8 cellular contexts compared by ENCODE assay signal in genomic region chr15:99476413-99477222, GRCh38.
A peak's percentile ranks its signal among the peaks of the same experiment; 100 is the strongest.
DNase-seq lines count a peak whose midpoint lies in the region; ATAC-seq, FAIRE-seq and TF ChIP-seq lines count a peak whose summit lies in the region.

No MANE protein-coding gene starts in this region.

- no peak overlapping the region for H3K4me2 ChIP-seq in parathyroid adenoma (ENCODE audit: low read length)

- peak overlapping the region; percentile 42 for H2AFZ ChIP-seq in parathyroid adenoma

- DNase-seq in AG04449 (ENCODE audit: low read depth, low spot score) (peak; percentile 94), GM19238 (ENCODE audit: insufficient read length, low spot score) (peak; percentile 58), HTR-8/SVneo (ENCODE audit: insufficient read length, low spot score) (peak; percentile 67), fibroblast of the conjunctiva (ENCODE audit: low read depth) (peak; percentile 96), HuH-7 (ENCODE audit: low spot score) (no peak)
- DNase-seq in activated CD8-positive, alpha-beta T cell treated with anti-CD3 and anti-CD28 coated beads, Interleukin-2, amount 10 ng/mL, durations not matched to agents 7 days and 5 days: peak; percentile 66

- TF ChIP-seq CTCF in AG04449 (IDR thresholded peaks at IDR 0.05; ENCODE audit: insufficient read depth, low read length, missing control alignments): no peak
- TF ChIP-seq CTCF in parathyroid adenoma (IDR thresholded peaks at IDR 0.05): no peak

- peak overlapping the region; percentile 69 for H3K27ac Mint-ChIP-seq in activated CD8-positive, alpha-beta T cell treated with anti-CD3 and anti-CD28 coated beads, Interleukin-2, amount 10 ng/mL, durations not matched to agents 7 days and 5 days

- peak overlapping the region; percentile 5 for H3K4me3 Mint-ChIP-seq in activated CD8-positive, alpha-beta T cell treated with anti-CD3 and anti-CD28 coated beads, Interleukin-2, amount 10 ng/mL, durations not matched to agents 7 days and 5 days

- H3K4me1 ChIP-seq in parathyroid adenoma: peaks cover 3% of the 10 kb centered on the region

- H3K4me1 Mint-ChIP-seq in activated CD8-positive, alpha-beta T cell treated with anti-CD3 and anti-CD28 coated beads, Interleukin-2, amount 10 ng/mL, durations not matched to agents 7 days and 5 days (ENCODE audit: low read depth): peaks cover 49% of the 10 kb centered on the region

- no peaks in the 10 kb centered on the region for H3K36me3 Mint-ChIP-seq in activated CD8-positive, alpha-beta T cell treated with anti-CD3 and anti-CD28 coated beads, Interleukin-2, amount 10 ng/mL, durations not matched to agents 7 days and 5 days (ENCODE audit: low read depth)

- no peaks in the 10 kb centered on the region for H3K79me2 ChIP-seq in parathyroid adenoma

- POLR2A ChIA-PET in AG04449 (lab: Yijun Ruan, JAX): interaction anchor here (0.7 to 2.0 kb wide), 5 partner anchors 10 to 232 kb away, joined by 3 to 8 read pairs (median 4); partner anchors contain the start of gene MEF2A
- POLR2A ChIA-PET in activated CD8-positive, alpha-beta T cell treated with anti-CD3 and anti-CD28 coated beads, Interleukin-2, amount 10 ng/mL, durations not matched to agents 7 days and 5 days (lab: Charles Lee): interaction anchor here (0.7 kb wide), 1 partner anchor 17 kb away, joined by 3 read pairs; no protein-coding TSS in a partner anchor

- no peak overlapping the region for H3K27ac ChIP-seq in parathyroid adenoma

- FAIRE-seq in HTR-8/SVneo (lab: Jason Lieb, UNC): peak; percentile 91

- no peaks in the 10 kb centered on the region for H3K9me3 ChIP-seq in parathyroid adenoma (ENCODE audit: control insufficient read depth, low read length)

- no peaks in the 10 kb centered on the region for H3K27me3 ChIP-seq in parathyroid adenoma (ENCODE audit: control insufficient read depth, insufficient read depth, low read length)

- no peaks in the 10 kb centered on the region for H3K36me3 ChIP-seq in parathyroid adenoma (ENCODE audit: control insufficient read depth, insufficient read depth, low read length)

- peak; percentile 59 for ATAC-seq in activated CD8-positive, alpha-beta T cell treated with anti-CD3 and anti-CD28 coated beads, Interleukin-2, amount 10 ng/mL, durations not matched to agents 7 days and 5 days
- no peak for ATAC-seq in HG02973 (IDR thresholded peaks at IDR 0.05; ENCODE audit: unreplicated experiment)

- H3K27me3 Mint-ChIP-seq in activated CD8-positive, alpha-beta T cell treated with anti-CD3 and anti-CD28 coated beads, Interleukin-2, amount 10 ng/mL, durations not matched to agents 7 days and 5 days (ENCODE audit: low read depth): peaks cover 7% of the 10 kb centered on the region

- no peak overlapping the region for H3K9ac ChIP-seq in parathyroid adenoma

- no peaks in the 10 kb centered on the region for H3K9me3 Mint-ChIP-seq in activated CD8-positive, alpha-beta T cell treated with anti-CD3 and anti-CD28 coated beads, Interleukin-2, amount 10 ng/mL, durations not matched to agents 7 days and 5 days (ENCODE audit: insufficient read depth)

- CTCF ChIA-PET in AG04449 (lab: Yijun Ruan, JAX): interaction anchor here (0.8 to 4.3 kb wide), 5 partner anchors 9 to 227 kb away, joined by 3 to 22 read pairs (median 4); no protein-coding TSS in a partner anchor
- CTCF ChIA-PET in activated CD8-positive, alpha-beta T cell treated with anti-CD3 and anti-CD28 coated beads, Interleukin-2, amount 10 ng/mL, durations not matched to agents 7 days and 5 days (lab: Charles Lee): interaction anchor here (1.0 to 3.0 kb wide), 3 partner anchors 9 to 227 kb away, joined by 3 to 12 read pairs (median 5); no protein-coding TSS in a partner anchor

- H3K4me3 ChIP-seq in AG04449 (ENCODE audit: low read depth, low read length) (peak overlapping the region; percentile 44), parathyroid adenoma (ENCODE audit: low read depth, low read length) (no peak overlapping the region)
